ENCODE assay signal across 8 cellular contexts in the genomic region with DNA sequence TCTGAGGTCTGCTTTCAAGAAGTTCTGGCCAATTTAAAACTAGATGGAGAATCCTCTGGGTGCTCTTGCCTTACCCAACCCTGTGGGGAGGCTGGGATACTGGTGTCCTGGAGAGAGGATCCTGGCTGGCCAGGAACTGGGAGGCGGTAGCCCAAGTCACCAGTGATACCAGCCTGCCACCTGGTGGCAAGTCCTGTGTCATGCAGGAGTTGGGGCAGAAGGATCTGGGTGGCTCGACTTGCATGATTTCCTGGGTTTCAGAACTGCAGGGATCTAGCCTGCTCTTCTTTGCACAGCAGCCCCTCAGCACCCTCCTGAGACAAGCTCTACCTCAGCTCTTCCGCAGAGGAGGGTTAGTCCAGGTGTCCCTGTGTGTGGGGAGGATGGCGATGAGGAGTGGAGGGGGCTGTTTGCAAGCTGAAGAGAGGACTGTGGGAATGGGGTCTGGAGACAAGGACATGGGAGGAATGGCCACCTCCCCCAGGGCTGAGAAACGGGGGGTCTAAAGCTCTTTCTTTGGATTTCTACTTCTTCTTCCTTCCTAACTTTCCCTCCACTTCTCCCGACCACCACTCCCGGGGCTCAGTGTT. TPM values are rescaled to one million over a fixed set of nuclear protein-coding genes. Genes with fewer than 3 reads are reported as not detected.
DNase-seq lines count a peak whose midpoint lies in the region; ATAC-seq, FAIRE-seq and TF ChIP-seq lines count a peak whose summit lies in the region.

No MANE protein-coding gene starts in this region.

- no peaks in the 10 kb centered on the region for H3K4me1 Mint-ChIP-seq in osteocyte (ENCODE audit: unreplicated experiment)

- peaks cover 0 to 18% (median 10%) of the 10 kb centered on the region in 4 donors for H3K4me1 ChIP-seq in Peyer's patch
- peaks cover 0 to 18% (median 11%) of the 10 kb centered on the region in 3 donors for H3K4me1 ChIP-seq in gastroesophageal sphincter

- H3K27me3 ChIP-seq in Peyer's patch = peaks cover 3 to 11% of the 10 kb centered on the region in 2 donors
- peaks cover 50% of the 10 kb centered on the region for H3K27me3 ChIP-seq in gastroesophageal sphincter

- H3K36me3 Mint-ChIP-seq in osteocyte (ENCODE audit: unreplicated experiment) = no peaks in the 10 kb centered on the region

- WGBS in gastroesophageal sphincter (ENCODE audit: low coverage in 1 of 2), 2 donors = 7 to 43% methylated on average over 2 to 3 of the region's 7 CpGs

- no peak overlapping the region for H3K4me3 ChIP-seq in Peyer's patch
- no peak overlapping the region for H3K4me3 ChIP-seq in gastroesophageal sphincter

- FAIRE-seq in HTR-8/SVneo (lab: Jason Lieb, UNC) (peak; percentile 81), urothelium cell line (lab: Jason Lieb, UNC) (no peak)

- TF ChIP-seq EP300 in gastroesophageal sphincter (IDR thresholded peaks at IDR 0.05) = no peak

- TF ChIP-seq POLR2A in Peyer's patch (IDR thresholded peaks at IDR 0.05) (peak in 1 of 2 donors; percentile 9), gastroesophageal sphincter (IDR thresholded peaks at IDR 0.05) (no peak)

- no peak overlapping the region for H3K4me3 Mint-ChIP-seq in osteocyte (ENCODE audit: unreplicated experiment)

- no peaks in the 10 kb centered on the region for H3K36me3 ChIP-seq in Peyer's patch
- no peaks in the 10 kb centered on the region for H3K36me3 ChIP-seq in gastroesophageal sphincter

- no peak overlapping the region for H3K27ac ChIP-seq in Peyer's patch
- H3K27ac ChIP-seq in gastroesophageal sphincter = no peak overlapping the region

- H3K27me3 Mint-ChIP-seq in osteocyte (ENCODE audit: unreplicated experiment) = peaks cover 46% of the 10 kb centered on the region

- peak; percentile 59 to 96 (median 85) for TF ChIP-seq CTCF in Peyer's patch (IDR thresholded peaks at IDR 0.05)
- TF ChIP-seq CTCF in gastroesophageal sphincter (IDR thresholded peaks at IDR 0.05) = peak in 3 of 4 experiments; percentile 71 to 87 (median 86)
- peak; percentile 90 for TF ChIP-seq CTCF in osteocyte (IDR thresholded peaks at IDR 0.05)

- DNase-seq in DMS79 (lab: John Stamatoyannopoulos, UW) (peak; percentile 62), HTR-8/SVneo (ENCODE audit: insufficient read length, low spot score) (peak; percentile 82), Peyer's patch (peak; percentile 33 to 85 (median 84)), osteocyte (ENCODE audit: extremely low spot score, unreplicated experiment) (peak; percentile 89), urothelium cell line (ENCODE audit: low spot score) (peak; percentile 84)
- peak; percentile 81 for DNase-seq in activated effector memory CD4-positive, alpha-beta T cell treated with anti-CD3 and anti-CD28 coated beads, Interleukin-2, amount 50 U/mL, for 16 hours

- H3K27ac Mint-ChIP-seq in osteocyte (ENCODE audit: unreplicated experiment) = no peak overlapping the region

- no peaks in the 10 kb centered on the region for H3K9me3 Mint-ChIP-seq in osteocyte (ENCODE audit: unreplicated experiment)

- H3K9me3 ChIP-seq in Peyer's patch (no peaks in the 10 kb centered on the region), gastroesophageal sphincter (peaks cover 0 to 2% (median 0%) of the 10 kb centered on the region in 3 donors)

- ATAC-seq in gastroesophageal sphincter = peak; percentile 63
- ATAC-seq in GM19455 (IDR thresholded peaks at IDR 0.05; ENCODE audit: unreplicated experiment) = no peak

RNA-seq across cellular contexts. Expression of gene KCNK17, which starts 4.2 kb away (rescaled TPM):
- total RNA-seq in Peyer's patch = 1 to 10 TPM in 2 of 4 donors, under 1 TPM in 1, not detected in 1; 0.67 to 2.1 (median 1.7) TPM
- total RNA-seq in gastroesophageal sphincter = under 1 TPM in 2 of 4 donors, not detected in 2; 0.27 to 0.47 TPM
- total RNA-seq in osteocyte = not detected in 2 replicates

RNA-seq across cellular contexts. Expression of gene KCNK16, which starts 12.5 kb away (rescaled TPM):
- total RNA-seq in Peyer's patch (not detected), gastroesophageal sphincter (not detected), osteocyte (not detected in 2 replicates)
